Comparison of ENCODE assay signal across 14 cellular contexts in genomic region chr2:219286436-219287115, GRCh38. TPM values are rescaled to one million over a fixed set of nuclear protein-coding genes. Genes with fewer than 3 reads are reported as not detected.
A peak's percentile ranks its signal among the peaks of the same experiment; 100 is the strongest.
DNase-seq lines count a peak whose midpoint lies in the region; ATAC-seq and TF ChIP-seq lines count a peak whose summit lies in the region.
"Had no signal": no experiment of that assay in that cellular context is flagged by ENCODE, and none has a peak within 500 bp of the region (broad histone marks: within the 10 kb centered on the region; RNA-seq: fewer than 3 reads in every experiment).

No MANE protein-coding gene starts in this region.

- peaks cover 22 to 42% of the 10 kb centered on the region in 2 donors for H3K36me3 Mint-ChIP-seq in CD4-positive, alpha-beta memory T cell

- WGBS in esophagus muscularis mucosa = 75% methylated on average over 12 of the region's 12 CpGs

- POLR2A ChIA-PET in CD4-positive, alpha-beta memory T cell (lab: Charles Lee; ENCODE audit: partially characterized antibody) = interaction anchor here (1.0 to 1.3 kb wide), 5 partner anchors 8 to 110 kb away, joined by 3 to 4 read pairs (median 4); partner anchors contain the start of genes ABCB6, ANKZF1, ATG9A and CNPPD1

- intact Hi-C loops in CD4-positive, alpha-beta memory T cell (cut with micrococcal nuclease) = no loop called here
- intact Hi-C loops in esophagus muscularis mucosa (cut with DNase I) = no loop called here
- intact Hi-C loops in posterior vena cava (cut with DNase I) = no loop called here

- H3K36me3 ChIP-seq in CD4-positive, alpha-beta memory T cell (ENCODE audit: insufficient read depth, low read length) = peaks cover 42% of the 10 kb centered on the region
- H3K36me3 ChIP-seq in MG63 (peaks cover 20% of the 10 kb centered on the region), esophagus muscularis mucosa (peaks cover 23 to 53% (median 50%) of the 10 kb centered on the region in 4 donors)

- no peak overlapping the region for H3K27ac ChIP-seq in CD4-positive, alpha-beta memory T cell (ENCODE audit: low read depth, low read length)
- H3K27ac ChIP-seq in esophagus muscularis mucosa (replicated peaks in 1 of 4) = peak overlapping the region; percentile 38 to 59 (median 48)
- H3K27ac ChIP-seq: parathyroid adenoma had no signal

- no peaks in the 10 kb centered on the region for H3K27me3 ChIP-seq in CD4-positive, alpha-beta memory T cell (ENCODE audit: insufficient read depth, low read length)
- H3K27me3 ChIP-seq in MG63 (no peaks in the 10 kb centered on the region), esophagus muscularis mucosa (no peaks in the 10 kb centered on the region)

- H3K4me3 ChIP-seq in CD4-positive, alpha-beta memory T cell (ENCODE audit: low read length in 2 of 2) = no peak overlapping the region
- no peak overlapping the region for H3K4me3 ChIP-seq in MG63
- H3K4me3 ChIP-seq in esophagus muscularis mucosa = no peak overlapping the region

- no peak for TF ChIP-seq EP300 in esophagus muscularis mucosa (IDR thresholded peaks at IDR 0.05)

- TF ChIP-seq CTCF in esophagus muscularis mucosa (IDR thresholded peaks at IDR 0.05) = no peak

- no peak for TF ChIP-seq POLR2A in esophagus muscularis mucosa (IDR thresholded peaks at IDR 0.05; ENCODE audit: low read depth)

- ATAC-seq in HG03097 (IDR thresholded peaks at IDR 0.05; ENCODE audit: low FRiP score, unreplicated experiment) = no peak
- ATAC-seq in GM18498 (IDR thresholded peaks at IDR 0.05; ENCODE audit: unreplicated experiment) = no peak

- H3K4me1 Mint-ChIP-seq in CD4-positive, alpha-beta memory T cell = peaks cover 0 to 11% (median 7%) of the 10 kb centered on the region in 4 donors

- H3K27me3 Mint-ChIP-seq in CD4-positive, alpha-beta memory T cell = no peaks in the 10 kb centered on the region

- peak in 1 of 5 donors; percentile 30 for DNase-seq in CD4-positive, alpha-beta memory T cell
- DNase-seq in MG63 (peak; percentile 95), esophagus muscularis mucosa (ENCODE audit: extremely low spot score) (no peak), posterior vena cava (ENCODE audit: low spot score) (peak; percentile 68), mucosa of gallbladder (ENCODE audit: low spot score) (no peak), KG1 (lab: John Stamatoyannopoulos, UW) (no peak)
- DNase-seq: activated T-cell treated with anti-CD3 and anti-CD28 coated beads, Interleukin-2, amount 50 U/mL, for 1 hour; DMS79; SIG-M5; stimulated activated naive CD4-positive, alpha-beta T cell treated with Interleukin-2 at 50 U/mL for 16 hours had no signal

- H3K4me3 Mint-ChIP-seq in CD4-positive, alpha-beta memory T cell = no peak overlapping the region

- H3K4me1 ChIP-seq in CD4-positive, alpha-beta memory T cell (ENCODE audit: insufficient read depth, low read length) = peaks cover 6% of the 10 kb centered on the region
- H3K4me1 ChIP-seq in esophagus muscularis mucosa = peaks cover 5 to 57% (median 45%) of the 10 kb centered on the region in 4 donors

- H3K27ac Mint-ChIP-seq in CD4-positive, alpha-beta memory T cell = peak overlapping the region in 5 of 7 donors; percentile 36 to 85 (median 47)

- H3K9me3 Mint-ChIP-seq in CD4-positive, alpha-beta memory T cell = no peaks in the 10 kb centered on the region

- CTCF ChIA-PET in CD4-positive, alpha-beta memory T cell (lab: Charles Lee; ENCODE audit: partially characterized antibody) = interaction anchor here (1.1 to 14.0 kb wide), 4 partner anchors 7 to 115 kb away, joined by 4 to 208 read pairs (median 4); no protein-coding TSS in a partner anchor

- H3K9me3 ChIP-seq in CD4-positive, alpha-beta memory T cell (ENCODE audit: control insufficient read depth in 1 of 2, low read length in 2 of 2) = no peaks in the 10 kb centered on the region
- H3K9me3 ChIP-seq in MG63 = no peaks in the 10 kb centered on the region
- H3K9me3 ChIP-seq in esophagus muscularis mucosa = no peaks in the 10 kb centered on the region

RNA-seq across cellular contexts. Expression of gene DNAJB2, which starts 7.4 kb away (rescaled TPM):
- 100 to 1,000 TPM; 110 to 117 TPM for total RNA-seq in CD4-positive, alpha-beta memory T cell
- polyA plus RNA-seq in CD4-positive, alpha-beta memory T cell = 1 to 10 TPM; 4.1 to 6.8 TPM
- 55.0 and 56.4 TPM in 2 replicates for total RNA-seq in MG63 (2014; rRNA removed; shearing (Covaris generic); ENCODE audit: low replicate concordance)
- total RNA-seq in esophagus muscularis mucosa (10 to 100 TPM; 33.3 to 84.8 (median 50.7) TPM), posterior vena cava (10 to 100 TPM; 42.0 to 45.7 TPM), mucosa of gallbladder (161 TPM)

RNA-seq across cellular contexts. Expression of gene PTPRN, which starts 22.6 kb away (rescaled TPM):
- total RNA-seq in CD4-positive, alpha-beta memory T cell = not detected
- polyA plus RNA-seq in CD4-positive, alpha-beta memory T cell = under 1 TPM in 1 of 2 donors, not detected in 1; 0.31 TPM
- total RNA-seq in MG63 (2014; rRNA removed; shearing (Covaris generic); ENCODE audit: low replicate concordance) = not detected in 2 replicates
- total RNA-seq in esophagus muscularis mucosa = 1 to 10 TPM; 2.1 to 6.6 (median 4.1) TPM
- total RNA-seq in posterior vena cava = not detected
- 0.60 TPM for total RNA-seq in mucosa of gallbladder

RNA-seq across cellular contexts. Expression of gene TUBA4A, which starts 32.9 kb away (rescaled TPM):
- 100 to 1,000 TPM; 242 to 259 TPM for total RNA-seq in CD4-positive, alpha-beta memory T cell
- 100 to 1,000 TPM; 157 to 268 TPM for polyA plus RNA-seq in CD4-positive, alpha-beta memory T cell
- 3.1 and 7.7 TPM in 2 replicates for total RNA-seq in MG63 (2014; rRNA removed; shearing (Covaris generic); ENCODE audit: low replicate concordance)
- total RNA-seq in esophagus muscularis mucosa = 100 to 1,000 TPM in 1 of 4 donors, 10 to 100 TPM in 3; 44.2 to 132 (median 74.4) TPM
- 10 to 100 TPM; 25.6 to 25.9 TPM for total RNA-seq in posterior vena cava
- 40.6 TPM for total RNA-seq in mucosa of gallbladder

RNA-seq across cellular contexts. Expression of gene TUBA4B, which starts 33.5 kb away (rescaled TPM):
- not detected for total RNA-seq in CD4-positive, alpha-beta memory T cell
- polyA plus RNA-seq in CD4-positive, alpha-beta memory T cell = not detected
- total RNA-seq in MG63 (2014; rRNA removed; shearing (Covaris generic); ENCODE audit: low replicate concordance) = not detected in 2 replicates
- total RNA-seq in esophagus muscularis mucosa (not detected), posterior vena cava (not detected), mucosa of gallbladder (not detected)
- total RNA-seq: fibroblast of villous mesenchyme had no signal

RNA-seq across cellular contexts. Expression of gene STK16, which starts 41.3 kb away (rescaled TPM):
- total RNA-seq in CD4-positive, alpha-beta memory T cell = 10 to 100 TPM; 19.3 to 21.1 TPM
- 10 to 100 TPM; 15.3 to 15.4 TPM for polyA plus RNA-seq in CD4-positive, alpha-beta memory T cell
- total RNA-seq in MG63 (2014; rRNA removed; shearing (Covaris generic); ENCODE audit: low replicate concordance) = 14.4 and 26.0 TPM in 2 replicates
- total RNA-seq in esophagus muscularis mucosa (10 to 100 TPM; 12.8 to 21.6 (median 16.7) TPM), posterior vena cava (10 to 100 TPM; 15.8 to 16.5 TPM), mucosa of gallbladder (27.5 TPM)

Comparison
In these comparisons a context has a peak if more than half of its experiments do, and no peak if none do; other contexts are left out.
1. DNase-seq: peak in MG63 (single experiment) and posterior vena cava (single experiment); none in esophagus muscularis mucosa (single experiment), mucosa of gallbladder (single experiment) and KG1 (single experiment).